In genomic region chr10:90862908-90863514, GRCh38 we compare ENCODE assay signal across 9 cellular contexts.
DNase-seq lines count a peak whose midpoint lies in the region; ATAC-seq and TF ChIP-seq lines count a peak whose summit lies in the region.
"Had no signal": no experiment of that assay in that cellular context is flagged by ENCODE, and none has a peak within 500 bp of the region (broad histone marks: within the 10 kb centered on the region; RNA-seq: fewer than 3 reads in every experiment).

No MANE protein-coding gene starts in this region.

- peaks cover 5% of the 10 kb centered on the region for H3K4me1 Mint-ChIP-seq in nephron

- peaks cover 61% of the 10 kb centered on the region for H3K27me3 Mint-ChIP-seq in nephron (ENCODE audit: low read depth)

- H3K4me3 Mint-ChIP-seq in nephron, result no peak overlapping the region

- H3K36me3 Mint-ChIP-seq in nephron (ENCODE audit: low read depth), result no peaks in the 10 kb centered on the region

- no peaks in the 10 kb centered on the region for H3K9me3 Mint-ChIP-seq in nephron

- H3K27ac Mint-ChIP-seq in nephron, result no peak overlapping the region

- ATAC-seq in GM18519 (IDR thresholded peaks at IDR 0.05; ENCODE audit: low FRiP score, unreplicated experiment) (no peak), GM18517 (IDR thresholded peaks at IDR 0.05; ENCODE audit: unreplicated experiment) (no peak), GM21526 (IDR thresholded peaks at IDR 0.05; ENCODE audit: low FRiP score, unreplicated experiment) (no peak)

- DNase-seq in DMS53 treated with DMSO at 0.1 percent for 48 hours (lab: John Stamatoyannopoulos, UW; ENCODE audit: unreplicated experiment) (peak; percentile 17), Kasumi-1 (lab: John Stamatoyannopoulos, UW) (peak; percentile 63 to 84), cardiac fibroblast (ENCODE audit: low read depth in 2 of 2) (peak; percentile 68 to 74), HK-2 (ENCODE audit: unreplicated experiment) (no peak)
- DNase-seq: left cardiac atrium had no signal

- H3K4me3 ChIP-seq in cardiac fibroblast (replicated peaks in 1 of 2; ENCODE audit: low read depth in 2 of 2, low read length in 2 of 2), result no peak overlapping the region

- TF ChIP-seq CTCF in cardiac fibroblast (IDR thresholded peaks at IDR 0.05; ENCODE audit: low read depth, low read length) (peak; percentile 90), nephron (IDR thresholded peaks at IDR 0.05; ENCODE audit: unreplicated experiment in 3 of 3) (peak; percentile 66 to 79 (median 76))
